Comparison of ENCODE assay signal across 8 cellular contexts in the genomic region with DNA sequence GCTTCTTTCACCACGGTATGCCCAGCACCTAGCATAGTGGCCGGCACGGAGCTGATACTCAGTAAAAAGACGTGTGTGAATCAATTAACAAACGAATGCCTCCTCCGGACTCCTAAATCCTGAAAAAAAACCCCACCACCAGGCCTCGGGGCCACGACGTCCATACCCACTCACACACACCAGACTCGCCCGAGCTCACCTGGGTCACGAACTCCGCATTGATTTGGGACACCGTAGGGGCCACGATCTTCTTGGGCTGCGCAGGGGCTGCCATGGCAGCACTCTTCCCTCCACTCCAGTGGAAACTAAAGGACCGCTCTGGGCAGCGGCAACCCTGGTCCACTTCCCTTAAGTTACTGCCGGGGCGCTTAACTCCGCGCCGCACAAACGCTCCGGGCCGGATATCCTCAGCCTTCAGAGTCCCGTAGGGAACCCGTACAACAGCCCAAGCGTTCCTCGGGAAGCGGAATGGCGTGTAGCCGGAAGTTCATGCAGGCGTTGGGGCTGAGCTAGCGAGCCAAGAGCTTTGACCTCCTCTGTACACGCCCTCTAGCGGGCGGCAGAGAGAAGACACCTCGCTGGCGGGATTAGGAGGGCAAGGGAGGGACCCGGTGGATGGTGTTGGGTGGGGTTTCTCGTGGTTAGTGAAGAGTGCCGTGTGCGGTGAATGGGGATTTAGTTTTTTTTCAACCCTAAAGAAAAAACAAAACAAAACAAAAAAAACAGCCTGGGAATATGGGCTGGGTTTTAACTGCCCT.
DNase-seq lines count a peak whose midpoint lies in the region; ATAC-seq lines count a peak whose summit lies in the region.

A gene (minus strand): TSS at position 403 of the 758 bp plus-strand sequence. CDS start 129 bp downstream, at position 274.

- peak; percentile 98 for ATAC-seq in GM19468 (IDR thresholded peaks at IDR 0.05; ENCODE audit: extremely low read depth, unreplicated experiment)

- no peaks in the 10 kb centered on the region for H3K9me3 ChIP-seq in effector memory CD4-positive, alpha-beta T cell (ENCODE audit: control insufficient read depth, low read length)

- H3K4me3 ChIP-seq in effector memory CD4-positive, alpha-beta T cell (ENCODE audit: insufficient read depth, low read depth, low read length, poor library complexity, severe bottlenecking) = peak within 1 kb of the TSS; percentile 96

- DNase-seq in COLO829 (ENCODE audit: low spot score) (peak; percentile 84), HS-5 (ENCODE audit: low read depth) (peak; percentile 94), NK-92 (lab: John Stamatoyannopoulos, UW; ENCODE audit: unreplicated experiment) (peak; percentile 62), medulla oblongata (ENCODE audit: extremely low spot score) (peak; percentile 99)
- DNase-seq in activated CD8-positive, alpha-beta memory T cell treated with anti-CD3 and anti-CD28 coated beads for 1 hour (ENCODE audit: extremely low read depth in 1 of 2, low read depth in 1 of 2) = peak; percentile 77 to 78
- peak; percentile 84 to 90 (median 89) for DNase-seq in effector memory CD4-positive, alpha-beta T cell
- DNase-seq in stimulated activated CD8-positive, alpha-beta memory T cell treated with anti-CD3 and anti-CD28 coated beads, Interleukin-12 subunit alpha, Interleukin-12 subunit beta, amount 100 ng/mL, for 1 hour (ENCODE audit: low read depth) = peak; percentile 83

- peaks cover 5% of the 10 kb centered on the region for H3K36me3 ChIP-seq in effector memory CD4-positive, alpha-beta T cell (ENCODE audit: control insufficient read depth, insufficient read depth, low read length)

- peak within 1 kb of the TSS; percentile 82 for H3K27ac ChIP-seq in effector memory CD4-positive, alpha-beta T cell (ENCODE audit: insufficient read depth, low read length, poor library complexity, severe bottlenecking)

- H3K4me1 ChIP-seq in effector memory CD4-positive, alpha-beta T cell (ENCODE audit: control insufficient read depth, insufficient read depth, low read length, poor library complexity, severe bottlenecking) = peaks cover 11% of the 10 kb centered on the region

- H3K27me3 ChIP-seq in effector memory CD4-positive, alpha-beta T cell (replicated peaks; ENCODE audit: control insufficient read depth, insufficient read depth, low read length, poor library complexity, severe bottlenecking) = no peaks in the 10 kb centered on the region

Comparison
In these comparisons a context has a peak if more than half of its experiments do, and no peak if none do; other contexts are left out.
1. Peak in every context shown above with its lines: DNase-seq, ATAC-seq, H3K4me3 ChIP-seq and H3K27ac ChIP-seq.